10 cellular contexts compared by ENCODE assay signal in the genomic region with DNA sequence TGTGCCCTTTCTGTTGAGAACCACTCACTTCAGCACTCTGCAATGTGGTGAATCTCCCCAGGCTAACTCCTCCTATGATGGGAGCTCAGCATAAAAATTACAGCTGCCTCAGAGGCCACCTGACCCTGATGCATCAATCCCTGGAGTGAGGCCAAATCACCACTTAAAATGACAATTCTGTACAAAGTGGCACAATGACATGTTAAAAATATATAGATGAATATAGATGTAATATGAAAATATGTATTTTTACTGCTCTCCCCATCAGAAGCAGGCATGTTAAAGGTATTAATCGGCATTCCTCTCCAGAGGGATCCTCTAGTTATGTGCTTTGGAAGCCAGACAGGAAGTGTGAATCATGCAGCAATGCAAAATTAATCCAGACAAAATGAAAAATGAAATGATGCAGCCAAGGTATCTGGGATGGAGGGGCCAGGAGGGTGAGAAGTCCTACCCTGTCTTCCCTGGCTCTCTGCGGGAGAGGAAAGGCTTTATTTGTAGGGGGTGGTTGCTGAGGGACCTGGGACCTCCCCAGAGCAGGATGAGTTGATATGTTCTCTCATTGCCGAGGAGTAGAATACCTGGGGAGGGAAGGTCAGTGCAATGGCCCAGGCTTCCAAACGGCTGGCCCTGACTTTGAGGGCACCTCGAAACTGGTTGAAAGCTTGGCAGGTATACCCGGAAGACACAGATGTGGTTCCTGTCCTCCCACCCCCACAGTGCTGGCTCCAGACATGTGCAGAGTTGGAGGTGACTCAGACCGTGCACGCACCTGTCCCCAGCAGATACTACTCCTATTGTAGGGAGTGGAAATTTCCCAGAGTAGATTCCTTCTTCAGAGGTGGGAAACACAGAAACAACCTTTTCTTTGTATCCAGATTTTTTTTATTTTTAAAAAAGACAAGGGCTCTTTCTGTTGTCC.
DNase-seq lines count a peak whose midpoint lies in the region; ATAC-seq, FAIRE-seq and TF ChIP-seq lines count a peak whose summit lies in the region.
"Had no signal": no experiment of that assay in that cellular context is flagged by ENCODE, and none has a peak within 500 bp of the region (broad histone marks: within the 10 kb centered on the region; RNA-seq: fewer than 3 reads in every experiment).

No MANE protein-coding gene starts in this region.

- no peak for DNase-seq in GM12892 (ENCODE audit: insufficient read length)
- peak; percentile 68 for DNase-seq in NCI-H2196 treated with DMSO at 0.1 percent for 48 hours (lab: John Stamatoyannopoulos, UW; ENCODE audit: unreplicated experiment)
- peak; percentile 68 for DNase-seq in dermis blood vessel endothelial cell
- no peak for DNase-seq in osteocyte (ENCODE audit: extremely low spot score, unreplicated experiment)
- DNase-seq in erythroblast (lab: John Stamatoyannopoulos, UW), result no peak
- DNase-seq in activated CD4-positive, alpha-beta memory T cell treated with anti-CD3 and anti-CD28 coated beads, Interleukin-2, amount 10 ng/mL, durations not matched to agents 7 days and 5 days, result no peak
- DNase-seq in CD1c-positive myeloid dendritic cell (ENCODE audit: extremely low spot score), result no peak
- DNase-seq: naive thymus-derived CD8-positive, alpha-beta T cell had no signal

- CTCF ChIA-PET in activated CD4-positive, alpha-beta memory T cell treated with anti-CD3 and anti-CD28 coated beads, Interleukin-2, amount 10 ng/mL, durations not matched to agents 7 days and 5 days (lab: Charles Lee), result no interaction called here

- ATAC-seq in GM18873 (IDR thresholded peaks at IDR 0.05; ENCODE audit: low FRiP score, unreplicated experiment), result no peak
- ATAC-seq: GM12878; naive thymus-derived CD8-positive, alpha-beta T cell had no signal

- no peak overlapping the region for H3K4me3 Mint-ChIP-seq in osteocyte (ENCODE audit: unreplicated experiment)
- no peak overlapping the region for H3K4me3 Mint-ChIP-seq in activated CD4-positive, alpha-beta memory T cell treated with anti-CD3 and anti-CD28 coated beads, Interleukin-2, amount 10 ng/mL, durations not matched to agents 7 days and 5 days
- H3K4me3 Mint-ChIP-seq: naive thymus-derived CD8-positive, alpha-beta T cell had no signal

- no peak for TF ChIP-seq CTCF in osteocyte (IDR thresholded peaks at IDR 0.05)

- H3K27me3 Mint-ChIP-seq in osteocyte (ENCODE audit: unreplicated experiment), result no peaks in the 10 kb centered on the region
- peaks cover 12% of the 10 kb centered on the region for H3K27me3 Mint-ChIP-seq in activated CD4-positive, alpha-beta memory T cell treated with anti-CD3 and anti-CD28 coated beads, Interleukin-2, amount 10 ng/mL, durations not matched to agents 7 days and 5 days

- H3K27ac Mint-ChIP-seq in osteocyte (ENCODE audit: unreplicated experiment), result peak overlapping the region; percentile 23
- no peak overlapping the region for H3K27ac Mint-ChIP-seq in activated CD4-positive, alpha-beta memory T cell treated with anti-CD3 and anti-CD28 coated beads, Interleukin-2, amount 10 ng/mL, durations not matched to agents 7 days and 5 days
- H3K27ac Mint-ChIP-seq: naive thymus-derived CD8-positive, alpha-beta T cell had no signal

- H3K4me1 Mint-ChIP-seq in osteocyte (ENCODE audit: unreplicated experiment), result peaks cover 16% of the 10 kb centered on the region
- no peaks in the 10 kb centered on the region for H3K4me1 Mint-ChIP-seq in activated CD4-positive, alpha-beta memory T cell treated with anti-CD3 and anti-CD28 coated beads, Interleukin-2, amount 10 ng/mL, durations not matched to agents 7 days and 5 days

- POLR2A ChIA-PET in activated CD4-positive, alpha-beta memory T cell treated with anti-CD3 and anti-CD28 coated beads, Interleukin-2, amount 10 ng/mL, durations not matched to agents 7 days and 5 days (lab: Charles Lee), result no interaction called here

- H3K36me3 Mint-ChIP-seq in osteocyte (ENCODE audit: unreplicated experiment), result no peaks in the 10 kb centered on the region
- no peaks in the 10 kb centered on the region for H3K36me3 Mint-ChIP-seq in activated CD4-positive, alpha-beta memory T cell treated with anti-CD3 and anti-CD28 coated beads, Interleukin-2, amount 10 ng/mL, durations not matched to agents 7 days and 5 days (ENCODE audit: low read depth)
- H3K36me3 Mint-ChIP-seq: naive thymus-derived CD8-positive, alpha-beta T cell had no signal

- peak; percentile 63 for FAIRE-seq in GM12892 (lab: Jason Lieb, UNC)
- FAIRE-seq: GM12878 had no signal

- no peaks in the 10 kb centered on the region for H3K9me3 Mint-ChIP-seq in osteocyte (ENCODE audit: unreplicated experiment)
- H3K9me3 Mint-ChIP-seq in activated CD4-positive, alpha-beta memory T cell treated with anti-CD3 and anti-CD28 coated beads, Interleukin-2, amount 10 ng/mL, durations not matched to agents 7 days and 5 days, result no peaks in the 10 kb centered on the region
- H3K9me3 Mint-ChIP-seq: naive thymus-derived CD8-positive, alpha-beta T cell had no signal

- no peak for TF ChIP-seq POLR2A in GM12892 (IDR thresholded peaks at IDR 0.05; ENCODE audit: low read depth, low read length)
- TF ChIP-seq POLR2A in erythroblast (IDR thresholded peaks at IDR 0.05; ENCODE audit: low read length), result no peak

Comparison
In these comparisons a context has a peak if more than half of its experiments do, and no peak if none do; other contexts are left out.
1. DNase-seq: peak in NCI-H2196 treated with DMSO at 0.1 percent for 48 hours (single experiment) and dermis blood vessel endothelial cell (single experiment); none in GM12892 (single experiment), osteocyte (single experiment), erythroblast (0 of 2), activated CD4-positive, alpha-beta memory T cell treated with anti-CD3 and anti-CD28 coated beads, Interleukin-2, amount 10 ng/mL, durations not matched to agents 7 days and 5 days (single experiment) and CD1c-positive myeloid dendritic cell (single experiment).